ENCODE assay signal across 1 cellular context in the genomic region with DNA sequence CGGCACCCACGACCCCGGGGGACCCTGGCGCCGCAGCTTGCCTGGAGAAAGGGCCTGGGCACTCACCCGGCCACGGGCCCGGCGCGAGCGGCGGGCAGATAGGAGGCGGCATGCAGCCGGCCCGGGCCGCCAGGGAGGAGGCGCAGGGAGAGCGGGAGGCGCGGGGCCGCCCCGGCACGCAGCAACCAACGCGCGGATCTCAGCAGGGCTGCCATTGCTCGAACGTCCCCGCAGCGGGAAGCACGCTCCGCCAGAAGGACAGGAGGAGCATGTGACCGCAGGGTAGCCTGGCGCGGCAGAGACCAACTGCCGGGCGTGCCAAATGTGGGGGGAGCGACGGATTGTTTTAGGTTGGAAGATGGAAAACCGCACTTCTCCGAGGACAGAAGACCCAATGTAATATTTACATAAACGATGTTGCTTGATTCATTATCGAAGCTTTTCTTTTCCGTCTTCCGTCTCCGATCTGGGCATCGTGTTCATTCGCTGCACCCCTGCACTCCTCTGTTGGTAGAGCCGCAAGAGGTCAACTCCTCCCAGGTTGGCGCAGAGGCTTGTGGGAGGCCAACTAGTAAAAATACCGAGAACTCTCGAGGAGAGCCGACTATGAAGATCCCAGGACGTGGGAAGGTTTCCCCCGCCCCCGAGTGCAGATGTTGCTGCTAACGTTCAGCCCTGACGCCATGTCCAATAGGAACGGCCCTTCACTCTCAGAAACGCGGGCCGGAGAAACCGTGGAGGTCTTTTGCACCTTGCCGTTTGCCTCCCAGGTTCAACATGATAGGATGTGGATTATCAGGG.
A peak's percentile ranks its signal among the peaks of the same experiment; 100 is the strongest.
TF ChIP-seq lines count a peak whose summit lies in the region.

A gene (minus strand): TSS at position 257 of the 801 bp plus-strand sequence. CDS start 42 bp downstream, at position 215.

TF ChIP-seq in HepG2, 621 proteins besides CTCF, POLR2A, EP300 and RAD21 (continued from another document and continues in another):
- TF ChIP-seq, protein P1, sequence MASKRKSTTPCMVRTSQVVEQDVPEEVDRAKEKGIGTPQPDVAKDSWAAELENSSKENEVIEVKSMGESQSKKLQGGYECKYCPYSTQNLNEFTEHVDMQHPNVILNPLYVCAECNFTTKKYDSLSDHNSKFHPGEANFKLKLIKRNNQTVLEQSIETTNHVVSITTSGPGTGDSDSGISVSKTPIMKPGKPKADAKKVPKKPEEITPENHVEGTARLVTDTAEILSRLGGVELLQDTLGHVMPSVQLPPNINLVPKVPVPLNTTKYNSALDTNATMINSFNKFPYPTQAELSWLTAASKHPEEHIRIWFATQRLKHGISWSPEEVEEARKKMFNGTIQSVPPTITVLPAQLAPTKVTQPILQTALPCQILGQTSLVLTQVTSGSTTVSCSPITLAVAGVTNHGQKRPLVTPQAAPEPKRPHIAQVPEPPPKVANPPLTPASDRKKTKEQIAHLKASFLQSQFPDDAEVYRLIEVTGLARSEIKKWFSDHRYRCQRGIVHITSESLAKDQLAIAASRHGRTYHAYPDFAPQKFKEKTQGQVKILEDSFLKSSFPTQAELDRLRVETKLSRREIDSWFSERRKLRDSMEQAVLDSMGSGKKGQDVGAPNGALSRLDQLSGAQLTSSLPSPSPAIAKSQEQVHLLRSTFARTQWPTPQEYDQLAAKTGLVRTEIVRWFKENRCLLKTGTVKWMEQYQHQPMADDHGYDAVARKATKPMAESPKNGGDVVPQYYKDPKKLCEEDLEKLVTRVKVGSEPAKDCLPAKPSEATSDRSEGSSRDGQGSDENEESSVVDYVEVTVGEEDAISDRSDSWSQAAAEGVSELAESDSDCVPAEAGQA (IDR thresholded peaks at IDR 0.05; ENCODE audit: low read depth), result no peak; the same call in 1 of the 2 replicates
- TF ChIP-seq, protein P1 (CRISPR knock-in tag; IDR thresholded peaks at IDR 0.05; ENCODE audit: borderline replicate concordance), result no peak
- TF ChIP-seq, protein P2, sequence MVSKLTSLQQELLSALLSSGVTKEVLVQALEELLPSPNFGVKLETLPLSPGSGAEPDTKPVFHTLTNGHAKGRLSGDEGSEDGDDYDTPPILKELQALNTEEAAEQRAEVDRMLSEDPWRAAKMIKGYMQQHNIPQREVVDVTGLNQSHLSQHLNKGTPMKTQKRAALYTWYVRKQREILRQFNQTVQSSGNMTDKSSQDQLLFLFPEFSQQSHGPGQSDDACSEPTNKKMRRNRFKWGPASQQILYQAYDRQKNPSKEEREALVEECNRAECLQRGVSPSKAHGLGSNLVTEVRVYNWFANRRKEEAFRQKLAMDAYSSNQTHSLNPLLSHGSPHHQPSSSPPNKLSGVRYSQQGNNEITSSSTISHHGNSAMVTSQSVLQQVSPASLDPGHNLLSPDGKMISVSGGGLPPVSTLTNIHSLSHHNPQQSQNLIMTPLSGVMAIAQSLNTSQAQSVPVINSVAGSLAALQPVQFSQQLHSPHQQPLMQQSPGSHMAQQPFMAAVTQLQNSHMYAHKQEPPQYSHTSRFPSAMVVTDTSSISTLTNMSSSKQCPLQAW (CRISPR knock-in tag; IDR thresholded peaks at IDR 0.05), result peak; percentile 79
- TF ChIP-seq HOXA5 (CRISPR knock-in tag; IDR thresholded peaks at IDR 0.05) (peak; percentile 61), NFIB (CRISPR knock-in tag; IDR thresholded peaks at IDR 0.05; ENCODE audit: borderline replicate concordance) (no peak), ZNF546 (CRISPR knock-in tag; conservative IDR thresholded peaks at IDR 0.05) (0 out of 2 replicates have a peak, but pooled peaks have one; percentile 72), PHF21A (CRISPR knock-in tag; IDR thresholded peaks at IDR 0.05) (peak; percentile 66; the same call in 1 of the 2 replicates), ZMYM4 (CRISPR knock-in tag; IDR thresholded peaks at IDR 0.05) (peak; percentile 56), ZNF337 (CRISPR knock-in tag; IDR thresholded peaks at IDR 0.05; ENCODE audit: borderline replicate concordance, low read depth) (no peak), MIER2 (CRISPR knock-in tag; IDR thresholded peaks at IDR 0.05) (no peak; the same call in none of the 2 replicates), ZNF792 (CRISPR knock-in tag; IDR thresholded peaks at IDR 0.05) (peak; percentile 36; the same call in 1 of the 2 replicates), MAFK (conservative IDR thresholded peaks at IDR 0.05 in 1 of 2, IDR thresholded peaks at IDR 0.05 in 1 of 2; ENCODE audit: low read length in 2 of 2) (0 out of 4 replicates have a peak, but pooled peaks of 1 of the 2 experiments have one; percentile 6), NKX3-1 (CRISPR knock-in tag; IDR thresholded peaks at IDR 0.05) (no peak), CHD2 (IDR thresholded peaks at IDR 0.05; ENCODE audit: low read depth, low read length) (no peak), DPF2 (CRISPR knock-in tag; IDR thresholded peaks at IDR 0.05; ENCODE audit: borderline replicate concordance, low read depth) (no peak), FOSL1 (CRISPR knock-in tag; IDR thresholded peaks at IDR 0.05; ENCODE audit: borderline replicate concordance) (no peak), RFX5 (IDR thresholded peaks at IDR 0.05; ENCODE audit: low read depth, low read length) (no peak; the same call in 1 of the 2 replicates), ZSCAN30 (CRISPR knock-in tag; IDR thresholded peaks at IDR 0.05) (no peak; the same call in 1 of the 2 replicates), TCF7L2 (IDR thresholded peaks at IDR 0.05; ENCODE audit: low read depth, low read length) (no peak), CENPX (CRISPR knock-in tag; IDR thresholded peaks at IDR 0.05) (no peak), ATF7 (IDR thresholded peaks at IDR 0.05) (peak; percentile 95), ATF7 (CRISPR knock-in tag; IDR thresholded peaks at IDR 0.05) (peak; percentile 65; the same call in 1 of the 2 replicates), REPIN1 (CRISPR knock-in tag; IDR thresholded peaks at IDR 0.05; ENCODE audit: borderline replicate concordance, low read depth) (peak; percentile 71), MAFG (CRISPR knock-in tag; IDR thresholded peaks at IDR 0.05) (no peak), ZNF772 (CRISPR knock-in tag; IDR thresholded peaks at IDR 0.05) (peak; percentile 16), NFKBIZ (CRISPR knock-in tag; IDR thresholded peaks at IDR 0.05) (0 out of 2 replicates have a peak, but pooled peaks have one; percentile 37), NBN (conservative IDR thresholded peaks at IDR 0.05) (no peak)
- TF ChIP-seq, protein P3, sequence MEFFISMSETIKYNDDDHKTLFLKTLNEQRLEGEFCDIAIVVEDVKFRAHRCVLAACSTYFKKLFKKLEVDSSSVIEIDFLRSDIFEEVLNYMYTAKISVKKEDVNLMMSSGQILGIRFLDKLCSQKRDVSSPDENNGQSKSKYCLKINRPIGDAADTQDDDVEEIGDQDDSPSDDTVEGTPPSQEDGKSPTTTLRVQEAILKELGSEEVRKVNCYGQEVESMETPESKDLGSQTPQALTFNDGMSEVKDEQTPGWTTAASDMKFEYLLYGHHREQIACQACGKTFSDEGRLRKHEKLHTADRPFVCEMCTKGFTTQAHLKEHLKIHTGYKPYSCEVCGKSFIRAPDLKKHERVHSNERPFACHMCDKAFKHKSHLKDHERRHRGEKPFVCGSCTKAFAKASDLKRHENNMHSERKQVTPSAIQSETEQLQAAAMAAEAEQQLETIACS (CRISPR knock-in tag; IDR thresholded peaks at IDR 0.05), result no peak
- TF ChIP-seq, protein P4, sequence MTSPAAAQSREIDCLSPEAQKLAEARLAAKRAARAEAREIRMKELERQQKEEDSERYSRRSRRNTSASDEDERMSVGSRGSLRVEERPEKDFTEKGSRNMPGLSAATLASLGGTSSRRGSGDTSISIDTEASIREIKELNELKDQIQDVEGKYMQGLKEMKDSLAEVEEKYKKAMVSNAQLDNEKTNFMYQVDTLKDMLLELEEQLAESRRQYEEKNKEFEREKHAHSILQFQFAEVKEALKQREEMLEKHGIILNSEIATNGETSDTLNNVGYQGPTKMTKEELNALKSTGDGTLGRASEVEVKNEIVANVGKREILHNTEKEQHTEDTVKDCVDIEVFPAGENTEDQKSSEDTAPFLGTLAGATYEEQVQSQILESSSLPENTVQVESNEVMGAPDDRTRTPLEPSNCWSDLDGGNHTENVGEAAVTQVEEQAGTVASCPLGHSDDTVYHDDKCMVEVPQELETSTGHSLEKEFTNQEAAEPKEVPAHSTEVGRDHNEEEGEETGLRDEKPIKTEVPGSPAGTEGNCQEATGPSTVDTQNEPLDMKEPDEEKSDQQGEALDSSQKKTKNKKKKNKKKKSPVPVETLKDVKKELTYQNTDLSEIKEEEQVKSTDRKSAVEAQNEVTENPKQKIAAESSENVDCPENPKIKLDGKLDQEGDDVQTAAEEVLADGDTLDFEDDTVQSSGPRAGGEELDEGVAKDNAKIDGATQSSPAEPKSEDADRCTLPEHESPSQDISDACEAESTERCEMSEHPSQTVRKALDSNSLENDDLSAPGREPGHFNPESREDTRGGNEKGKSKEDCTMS (CRISPR knock-in tag; conservative IDR thresholded peaks at IDR 0.05), result no peak
- TF ChIP-seq, protein P5, sequence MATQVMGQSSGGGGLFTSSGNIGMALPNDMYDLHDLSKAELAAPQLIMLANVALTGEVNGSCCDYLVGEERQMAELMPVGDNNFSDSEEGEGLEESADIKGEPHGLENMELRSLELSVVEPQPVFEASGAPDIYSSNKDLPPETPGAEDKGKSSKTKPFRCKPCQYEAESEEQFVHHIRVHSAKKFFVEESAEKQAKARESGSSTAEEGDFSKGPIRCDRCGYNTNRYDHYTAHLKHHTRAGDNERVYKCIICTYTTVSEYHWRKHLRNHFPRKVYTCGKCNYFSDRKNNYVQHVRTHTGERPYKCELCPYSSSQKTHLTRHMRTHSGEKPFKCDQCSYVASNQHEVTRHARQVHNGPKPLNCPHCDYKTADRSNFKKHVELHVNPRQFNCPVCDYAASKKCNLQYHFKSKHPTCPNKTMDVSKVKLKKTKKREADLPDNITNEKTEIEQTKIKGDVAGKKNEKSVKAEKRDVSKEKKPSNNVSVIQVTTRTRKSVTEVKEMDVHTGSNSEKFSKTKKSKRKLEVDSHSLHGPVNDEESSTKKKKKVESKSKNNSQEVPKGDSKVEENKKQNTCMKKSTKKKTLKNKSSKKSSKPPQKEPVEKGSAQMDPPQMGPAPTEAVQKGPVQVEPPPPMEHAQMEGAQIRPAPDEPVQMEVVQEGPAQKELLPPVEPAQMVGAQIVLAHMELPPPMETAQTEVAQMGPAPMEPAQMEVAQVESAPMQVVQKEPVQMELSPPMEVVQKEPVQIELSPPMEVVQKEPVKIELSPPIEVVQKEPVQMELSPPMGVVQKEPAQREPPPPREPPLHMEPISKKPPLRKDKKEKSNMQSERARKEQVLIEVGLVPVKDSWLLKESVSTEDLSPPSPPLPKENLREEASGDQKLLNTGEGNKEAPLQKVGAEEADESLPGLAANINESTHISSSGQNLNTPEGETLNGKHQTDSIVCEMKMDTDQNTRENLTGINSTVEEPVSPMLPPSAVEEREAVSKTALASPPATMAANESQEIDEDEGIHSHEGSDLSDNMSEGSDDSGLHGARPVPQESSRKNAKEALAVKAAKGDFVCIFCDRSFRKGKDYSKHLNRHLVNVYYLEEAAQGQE (IDR thresholded peaks at IDR 0.05; ENCODE audit: borderline replicate concordance in 1 of 2, low read depth in 1 of 2, low read length in 2 of 2), result 0 out of 4 replicates have a peak, but pooled peaks of 1 of the 2 experiments have one; percentile 67
